8 cellular contexts compared by ENCODE assay signal in genomic region chr2:110390351-110391034, GRCh38.
A peak's percentile ranks its signal among the peaks of the same experiment; 100 is the strongest.
DNase-seq lines count a peak whose midpoint lies in the region; ATAC-seq and TF ChIP-seq lines count a peak whose summit lies in the region.
"Not testable (repeated sequence)": the region's sequence is repeated elsewhere in the genome, so short reads cannot be mapped to it uniquely, and the experiment has no call there.

No MANE protein-coding gene starts in this region.

- dilution Hi-C loops in IMR-90 (cut with HindIII; ENCODE audit: low sequenced_read_pairs, unreplicated experiment), result not testable (repeated sequence)

- not testable (repeated sequence) for H3K14ac ChIP-seq in IMR-90 (replicated peaks; ENCODE audit: low read depth, low read length)

- H3K79me1 ChIP-seq in IMR-90 (ENCODE audit: low read depth in 1 of 2, low read length in 2 of 2), result not testable (repeated sequence)

- H3K9me3 Mint-ChIP-seq in activated T-helper 17 cell treated with anti-CD3 and anti-CD28 coated beads, Interleukin-2, amount 50 U/mL, for 72 hours, result not testable (repeated sequence)

- H2AK9ac ChIP-seq in IMR-90 (replicated peaks; ENCODE audit: low read depth, low read length, poor library complexity), result not testable (repeated sequence)

- not testable (repeated sequence) for H3K4me1 Mint-ChIP-seq in activated T-helper 17 cell treated with anti-CD3 and anti-CD28 coated beads, Interleukin-2, amount 50 U/mL, for 72 hours

- not testable (repeated sequence) for H3K9me3 ChIP-seq in IMR-90 (ENCODE audit: control insufficient read depth, insufficient read depth, low read length); SK-N-SH; hepatocyte (ENCODE audit: low read depth); upper lobe of right lung

- H3K4me1 ChIP-seq in IMR-90 (ENCODE audit: control insufficient read depth, insufficient read depth, low read length); SK-N-SH (ENCODE audit: control insufficient read depth in 1 of 2, insufficient read depth in 2 of 2, low read depth in 1 of 2, low read length in 1 of 2); hepatocyte (ENCODE audit: insufficient read depth); upper lobe of right lung: not testable (repeated sequence)

- not testable (repeated sequence) for H3K9me1 ChIP-seq in IMR-90 (ENCODE audit: insufficient read depth, low read length)

- not testable (repeated sequence) for TF ChIP-seq POLR2A in IMR-90 (IDR thresholded peaks at IDR 0.05; ENCODE audit: low read depth, low read length)

- not testable (repeated sequence) for BruUV-seq in IMR-90 (replicated peaks; lab: Mats Ljungman, UMichigan)

- not testable (repeated sequence) for TF ChIP-seq CTCF in IMR-90 (conservative IDR thresholded peaks at IDR 0.05; ENCODE audit: low read depth, low read length); hepatocyte (IDR thresholded peaks at IDR 0.05; ENCODE audit: poor library complexity); omental fat pad (IDR thresholded peaks at IDR 0.05)
- TF ChIP-seq CTCF in SK-N-SH (IDR thresholded peaks at IDR 0.05) (peak; percentile 20; the same call in 1 of the 2 replicates), epithelial cell of proximal tubule (conservative IDR thresholded peaks at IDR 0.05; ENCODE audit: low read depth, low read length) (peak; percentile 3), upper lobe of right lung (IDR thresholded peaks at IDR 0.05) (peak; percentile 23)

- not testable (repeated sequence) for H4K20me1 ChIP-seq in IMR-90 (ENCODE audit: insufficient read depth, low read length); SK-N-SH (ENCODE audit: insufficient read depth); hepatocyte (ENCODE audit: insufficient read depth, poor library complexity, severe bottlenecking)

- no CpG with 5 or more reads among the region's 7 CpGs for WGBS in IMR-90 (ENCODE audit: extremely low coverage in 2 of 2, insufficient read length in 1 of 2), 2 experiments
- 66% methylated on average over 3 of the region's 7 CpGs for WGBS in SK-N-SH (ENCODE audit: low lambda C conversion rate)
- 80% methylated on average over 5 of the region's 7 CpGs for WGBS in hepatocyte (ENCODE audit: low lambda C conversion rate, missing lambda C conversion rate)

- H3K36me3 Mint-ChIP-seq in activated T-helper 17 cell treated with anti-CD3 and anti-CD28 coated beads, Interleukin-2, amount 50 U/mL, for 72 hours (ENCODE audit: low read depth), result not testable (repeated sequence)

- not testable (repeated sequence) for H3K27ac ChIP-seq in IMR-90 (ENCODE audit: insufficient read depth, low read length); SK-N-SH (ENCODE audit: low read depth in 2 of 2, low read length in 1 of 2); hepatocyte; upper lobe of right lung

- H4K5ac ChIP-seq in IMR-90 (ENCODE audit: low read depth, low read length), result not testable (repeated sequence)

- not testable (repeated sequence) for H3K27me3 ChIP-seq in IMR-90 (ENCODE audit: control insufficient read depth, insufficient read depth, low read length); SK-N-SH (ENCODE audit: insufficient read depth); hepatocyte; upper lobe of right lung

- not testable (repeated sequence) for H3K4me3 ChIP-seq in IMR-90 (ENCODE audit: insufficient read depth, low read depth, low read length); SK-N-SH (ENCODE audit: low read depth in 2 of 2, low read length in 1 of 2); epithelial cell of proximal tubule (ENCODE audit: low read depth, low read length); hepatocyte; upper lobe of right lung

- POLR2A ChIA-PET in IMR-90 (lab: Charles Lee; ENCODE audit: unreplicated experiment); SK-N-SH (lab: Yijun Ruan, JAX): not testable (repeated sequence)

- H3K9me2 ChIP-seq in SK-N-SH; hepatocyte (replicated peaks; ENCODE audit: insufficient read depth): not testable (repeated sequence)

- H2BK5ac ChIP-seq in IMR-90 (ENCODE audit: low read depth, low read length, poor library complexity, severe bottlenecking), result not testable (repeated sequence)

- not testable (repeated sequence) for H3K4me2 ChIP-seq in IMR-90 (ENCODE audit: low read depth, low read length); SK-N-SH; hepatocyte

- H2AFZ ChIP-seq in IMR-90 (replicated peaks; ENCODE audit: low read length, poor library complexity); SK-N-SH (ENCODE audit: low read depth); hepatocyte: not testable (repeated sequence)

- H2BK120ac ChIP-seq in IMR-90 (ENCODE audit: low read depth, low read length), result not testable (repeated sequence)

- H3K23ac ChIP-seq in IMR-90 (ENCODE audit: low read depth, low read length), result not testable (repeated sequence)

- DNase-seq in ELF-1 (ENCODE audit: low read depth, low spot score) (peak; percentile 8), hepatocyte (ENCODE audit: low spot score) (peak; percentile 1), upper lobe of right lung (peak; percentile 47)
- not testable (repeated sequence) for DNase-seq in IMR-90; SK-N-SH; epithelial cell of proximal tubule (ENCODE audit: low read depth); omental fat pad (ENCODE audit: low spot score)

- in situ Hi-C loops in IMR-90 (cut with MboI; ENCODE audit: low sequenced_read_pairs), result not testable (repeated sequence)

- not testable (repeated sequence) for TF ChIP-seq RAD21 in IMR-90 (IDR thresholded peaks at IDR 0.05; ENCODE audit: low read length); SK-N-SH (IDR thresholded peaks at IDR 0.05; ENCODE audit: low read length)

- not testable (repeated sequence) for H3K18ac ChIP-seq in IMR-90 (ENCODE audit: low read depth, low read length)

- not testable (repeated sequence) for H3K56ac ChIP-seq in IMR-90 (ENCODE audit: extremely low read depth, insufficient read depth, low read length)

- TF ChIP-seq EP300 in SK-N-SH (IDR thresholded peaks at IDR 0.05; ENCODE audit: borderline replicate concordance in 1 of 2, low read depth in 1 of 2, low read length in 1 of 2), result not testable (repeated sequence)

- H3K4me3 Mint-ChIP-seq in activated T-helper 17 cell treated with anti-CD3 and anti-CD28 coated beads, Interleukin-2, amount 50 U/mL, for 72 hours, result not testable (repeated sequence)

- not testable (repeated sequence) for H3K4ac ChIP-seq in IMR-90 (ENCODE audit: low read depth, low read length)

- not testable (repeated sequence) for H3K36me3 ChIP-seq in IMR-90 (ENCODE audit: control insufficient read depth, insufficient read depth, low read length); SK-N-SH (replicated peaks in 1 of 2; ENCODE audit: control insufficient read depth in 1 of 2, insufficient read depth in 2 of 2, low read length in 1 of 2); hepatocyte (replicated peaks; ENCODE audit: insufficient read depth, low read depth); upper lobe of right lung

- H3K9ac ChIP-seq in IMR-90 (ENCODE audit: low read depth, low read length); SK-N-SH: not testable (repeated sequence)

- H2AK5ac ChIP-seq in IMR-90 (ENCODE audit: low read depth, low read length), result not testable (repeated sequence)

- not testable (repeated sequence) for H3K27me3 Mint-ChIP-seq in activated T-helper 17 cell treated with anti-CD3 and anti-CD28 coated beads, Interleukin-2, amount 50 U/mL, for 72 hours

- intact Hi-C loops in IMR-90 (cut with micrococcal nuclease); upper lobe of right lung (cut with DNase I): not testable (repeated sequence)

- not testable (repeated sequence) for H4K91ac ChIP-seq in IMR-90 (ENCODE audit: insufficient read depth, low read depth, low read length)

- not testable (repeated sequence) for H3K27ac Mint-ChIP-seq in activated T-helper 17 cell treated with anti-CD3 and anti-CD28 coated beads, Interleukin-2, amount 50 U/mL, for 72 hours

- H2BK15ac ChIP-seq in IMR-90 (ENCODE audit: low read depth, low read length), result not testable (repeated sequence)

- CTCF ChIA-PET in IMR-90 (lab: Yijun Ruan, JAX); SK-N-SH (lab: Yijun Ruan, JAX): not testable (repeated sequence)

- not testable (repeated sequence) for H2BK20ac ChIP-seq in IMR-90 (ENCODE audit: low read depth, low read length)

- not testable (repeated sequence) for H3F3A ChIP-seq in SK-N-SH (replicated peaks; ENCODE audit: insufficient read depth)

- peak; percentile 70 for ATAC-seq in IMR-90 (ENCODE audit: low read depth)
- peak; percentile 62 for ATAC-seq in activated T-helper 17 cell treated with anti-CD3 and anti-CD28 coated beads, Interleukin-2, amount 50 U/mL, for 72 hours (replicated peaks)
- peak; percentile 21 for ATAC-seq in omental fat pad (ENCODE audit: low FRiP score)
- ATAC-seq in upper lobe of right lung, result peak; percentile 75

- not testable (repeated sequence) for H4K8ac ChIP-seq in IMR-90 (ENCODE audit: low read depth in 2 of 2, low read length in 2 of 2)

- H3K79me2 ChIP-seq in SK-N-SH (ENCODE audit: insufficient read depth); hepatocyte: not testable (repeated sequence)

Comparison
In these comparisons a context has a peak if more than half of its experiments do, and no peak if none do; other contexts are left out.
1. ATAC-seq: peak in every context shown above with its lines; median percentile 75 in upper lobe of right lung; 70 in IMR-90; 62 in activated T-helper 17 cell treated with anti-CD3 and anti-CD28 coated beads, Interleukin-2, amount 50 U/mL, for 72 hours; 21 in omental fat pad.